ENCODE assay signal across 28 cellular contexts in genomic region chr6:61947311-61947970, GRCh38.
"Had no signal": no experiment of that assay in that cellular context is flagged by ENCODE, and none has a peak within 500 bp of the region (broad histone marks: within the 10 kb centered on the region; RNA-seq: fewer than 3 reads in every experiment).

No MANE protein-coding gene starts in this region.

- H3K4me1 Mint-ChIP-seq: naive thymus-derived CD4-positive, alpha-beta T cell; natural killer cell; nephron; neural progenitor cell; stimulated activated effector memory CD8-positive, alpha-beta T cell treated with anti-CD3 and anti-CD28 coated beads, Interleukin-12 subunit alpha, Interleukin-12 subunit beta, amount 100 ng/mL, for 72 hours; stimulated activated naive CD8-positive, alpha-beta T cell treated with anti-CD3 and anti-CD28 coated beads, Interleukin-15, amount 100 ng/mL, for 72 hours had no signal

- H3K9me3 Mint-ChIP-seq: nephron, neural progenitor cell had no signal

- FAIRE-seq: pancreas, small intestine, urothelium cell line had no signal

- ATAC-seq: naive thymus-derived CD4-positive, alpha-beta T cell; natural killer cell; pancreas; right lobe of liver; stimulated activated effector memory CD8-positive, alpha-beta T cell treated with anti-CD3 and anti-CD28 coated beads, Interleukin-12 subunit alpha, Interleukin-12 subunit beta, amount 100 ng/mL, for 72 hours; stimulated activated naive CD8-positive, alpha-beta T cell treated with anti-CD3 and anti-CD28 coated beads, Interleukin-15, amount 100 ng/mL, for 72 hours; stimulated activated naive CD8-positive, alpha-beta T cell treated with anti-CD3 and anti-CD28 coated beads, Interleukin-15, Interleukin-2, amounts not matched to agents 100 U/mL and 50 U/mL, for 24 hours had no signal

- H3K27me3 ChIP-seq: neural progenitor cell, pancreas, right atrium auricular region, right lobe of liver, sigmoid colon, thyroid gland, tibial nerve, upper lobe of left lung, vagina had no signal

- H3K9me3 ChIP-seq: pancreas, prostate gland, right lobe of liver, sigmoid colon, thoracic aorta, thyroid gland, tibial nerve, upper lobe of left lung, vagina had no signal

- H3K9ac ChIP-seq: neural progenitor cell had no signal

- H3K27ac ChIP-seq: neural progenitor cell, pancreas, prostate gland, right atrium auricular region, right lobe of liver, sigmoid colon, thoracic aorta, thyroid gland, tibial nerve, upper lobe of left lung, vagina had no signal

- H3K36me3 Mint-ChIP-seq: naive thymus-derived CD4-positive, alpha-beta T cell; neural progenitor cell; stimulated activated effector memory CD8-positive, alpha-beta T cell treated with anti-CD3 and anti-CD28 coated beads, Interleukin-12 subunit alpha, Interleukin-12 subunit beta, amount 100 ng/mL, for 72 hours had no signal

- H3K4me3 Mint-ChIP-seq: naive thymus-derived CD4-positive, alpha-beta T cell; natural killer cell; nephron; neural progenitor cell; stimulated activated effector memory CD8-positive, alpha-beta T cell treated with anti-CD3 and anti-CD28 coated beads, Interleukin-12 subunit alpha, Interleukin-12 subunit beta, amount 100 ng/mL, for 72 hours; stimulated activated naive CD8-positive, alpha-beta T cell treated with anti-CD3 and anti-CD28 coated beads, Interleukin-15, amount 100 ng/mL, for 72 hours had no signal

- H2AFZ ChIP-seq: neural progenitor cell had no signal

- DNase-seq: naive thymus-derived CD4-positive, alpha-beta T cell; natural killer cell; occipital lobe; pancreas; retina; right lobe of liver; sigmoid colon; small intestine; stimulated activated CD4-positive, alpha-beta T cell treated with anti-CD3 and anti-CD28 coated beads, Interleukin-15, amount 100 ng/mL, for 24 hours; stimulated activated CD4-positive, alpha-beta T cell treated with anti-CD3 and anti-CD28 coated beads, Interleukin-2, amount 100 ng/mL, for 24 hours; stimulated activated CD4-positive, alpha-beta T cell treated with anti-CD3 and anti-CD28 coated beads, Interleukin-2, amount 100 ng/mL, for 48 hours; stimulated activated CD4-positive, alpha-beta T cell treated with anti-CD3 and anti-CD28 coated beads, Interleukin-4, amount 100 ng/mL, for 24 hours; stimulated activated naive CD4-positive, alpha-beta T cell; stimulated activated naive CD8-positive, alpha-beta T cell treated with anti-CD3 and anti-CD28 coated beads, Interleukin-15, amount 100 ng/mL, for 72 hours; stimulated activated naive CD8-positive, alpha-beta T cell treated with anti-CD3 and anti-CD28 coated beads, Interleukin-15, Interleukin-2, amounts not matched to agents 100 U/mL and 50 U/mL, for 24 hours; substantia nigra; thyroid gland; trophoblast cell; upper lobe of left lung had no signal

- H3K4me2 ChIP-seq: neural progenitor cell had no signal

- H3K27me3 Mint-ChIP-seq: naive thymus-derived CD4-positive, alpha-beta T cell; stimulated activated naive CD8-positive, alpha-beta T cell treated with anti-CD3 and anti-CD28 coated beads, Interleukin-15, amount 100 ng/mL, for 72 hours had no signal

- H3K4me1 ChIP-seq: neural progenitor cell, pancreas, prostate gland, right atrium auricular region, right lobe of liver, sigmoid colon, thyroid gland, tibial nerve, upper lobe of left lung, vagina had no signal

- H3K27ac Mint-ChIP-seq: naive thymus-derived CD4-positive, alpha-beta T cell; natural killer cell; nephron; neural progenitor cell; stimulated activated effector memory CD8-positive, alpha-beta T cell treated with anti-CD3 and anti-CD28 coated beads, Interleukin-12 subunit alpha, Interleukin-12 subunit beta, amount 100 ng/mL, for 72 hours; stimulated activated naive CD8-positive, alpha-beta T cell treated with anti-CD3 and anti-CD28 coated beads, Interleukin-15, amount 100 ng/mL, for 72 hours had no signal

- H3K4me3 ChIP-seq: neural progenitor cell, pancreas, prostate gland, right atrium auricular region, right lobe of liver, sigmoid colon, thoracic aorta, thyroid gland, tibial nerve, upper lobe of left lung, vagina had no signal

- H3K36me3 ChIP-seq: neural progenitor cell, pancreas, prostate gland, right atrium auricular region, right lobe of liver, sigmoid colon, thoracic aorta, thyroid gland, tibial nerve, upper lobe of left lung, vagina had no signal
